27 cellular contexts compared by ENCODE assay signal in the genomic region with DNA sequence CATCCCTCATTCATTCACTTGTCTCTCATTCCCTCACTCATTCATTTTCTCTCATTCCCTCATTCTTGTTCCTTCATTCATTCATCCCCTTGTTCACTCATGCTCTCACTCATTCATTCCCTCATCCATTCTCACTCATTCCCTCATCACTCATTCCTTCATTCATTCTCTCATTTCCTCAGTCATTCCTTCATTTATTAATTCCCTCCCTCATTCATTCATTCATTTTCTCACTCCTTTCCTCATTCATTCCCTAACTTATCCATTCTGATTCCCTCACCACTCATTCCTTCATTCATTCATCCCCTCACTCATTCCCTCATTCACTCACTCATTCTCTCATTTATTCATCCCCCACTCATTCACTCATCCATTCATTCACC.
"Had no signal": no experiment of that assay in that cellular context is flagged by ENCODE, and none has a peak within 500 bp of the region (broad histone marks: within the 10 kb centered on the region; RNA-seq: fewer than 3 reads in every experiment).

No MANE protein-coding gene starts in this region.

- H3K4me3 ChIP-seq: adrenal gland, coronary artery, dorsolateral prefrontal cortex had no signal

- H3K9me3 ChIP-seq: adrenal gland had no signal

- ATAC-seq: activated CD4-positive, alpha-beta T cell treated with anti-CD3 and anti-CD28 coated beads for 36 hours; activated naive CD8-positive, alpha-beta T cell treated with anti-CD3 and anti-CD28 coated beads, Interleukin-2, amount 50 U/mL, for 24 hours; esophagus mucosa; T-helper 17 cell had no signal

- FAIRE-seq: bronchial epithelial cell, frontal cortex had no signal

- DNase-seq: activated CD4-positive, alpha-beta memory T cell treated with anti-CD3 and anti-CD28 coated beads for 36 hours; activated CD4-positive, alpha-beta T cell treated with anti-CD3 and anti-CD28 coated beads for 36 hours; activated CD4-positive, alpha-beta T cell treated with anti-CD3 and anti-CD28 coated beads, Interleukin-2, amount 10 ng/mL, durations not matched to agents 24 days and 14 days; activated CD4-positive, CD25-positive, alpha-beta regulatory T cell; activated CD4-positive, CD25-positive, alpha-beta regulatory T cell treated with anti-CD3 and anti-CD28 coated beads, Interleukin-2, amount 50 U/mL, for 72 hours; activated CD8-positive, alpha-beta memory T cell treated with anti-CD3 and anti-CD28 coated beads for 24 hours; activated effector memory CD4-positive, alpha-beta T cell treated with anti-CD3 and anti-CD28 coated beads, Interleukin-2, amount 50 U/mL, for 16 hours; activated naive CD4-positive, alpha-beta T cell treated with anti-CD3 and anti-CD28 coated beads for 36 hours; activated naive CD8-positive, alpha-beta T cell treated with anti-CD3 and anti-CD28 coated beads for 36 hours; activated naive CD8-positive, alpha-beta T cell treated with anti-CD3 and anti-CD28 coated beads, Interleukin-2, amount 50 U/mL, for 24 hours; activated T-cell treated with anti-CD3 and anti-CD28 coated beads, Interleukin-2, amount 50 U/mL, for 1 hour; activated T-cell treated with anti-CD3 and anti-CD28 coated beads, Interleukin-2, amount 50 U/mL, for 48 hours; adrenal gland; amygdala; aorta; dorsolateral prefrontal cortex; effector memory CD4-positive, alpha-beta T cell; endodermal cell; foreskin fibroblast; head of caudate nucleus; T-helper 1 cell; T-helper 17 cell; T1000 had no signal

- H3K27me3 ChIP-seq: adrenal gland, dorsolateral prefrontal cortex had no signal

- H3K36me3 ChIP-seq: adrenal gland had no signal

- H3K27ac ChIP-seq: adrenal gland, coronary artery had no signal

- H3K4me1 ChIP-seq: adrenal gland had no signal
